Comparison of ENCODE assay signal across 11 cellular contexts in genomic region chr10:92238062-92238585, GRCh38. TPM values are rescaled to one million over a fixed set of nuclear protein-coding genes. Genes with fewer than 3 reads are reported as not detected.
DNase-seq lines count a peak whose midpoint lies in the region; ATAC-seq and TF ChIP-seq lines count a peak whose summit lies in the region.
"Had no signal": no experiment of that assay in that cellular context is flagged by ENCODE, and none has a peak within 500 bp of the region (broad histone marks: within the 10 kb centered on the region; RNA-seq: fewer than 3 reads in every experiment).

No MANE protein-coding gene starts in this region.

- H3K4me3 ChIP-seq in coronary artery (peak overlapping the region; percentile 84), mucosa of rectum (ENCODE audit: low read length in 2 of 2) (peak overlapping the region; percentile 94 to 96), transverse colon (peak overlapping the region in 3 of 4 donors; percentile 59 to 81 (median 73)), BE2C (ENCODE audit: low read depth, low read length) (no peak overlapping the region)
- H3K4me3 ChIP-seq: A549 had no signal

- peaks cover 30% of the 10 kb centered on the region for H3K4me1 Mint-ChIP-seq in activated naive CD8-positive, alpha-beta T cell (ENCODE audit: low read depth)
- H3K4me1 Mint-ChIP-seq in activated naive CD8-positive, alpha-beta T cell treated with anti-CD3 and anti-CD28 coated beads, Interleukin-2, amount 50 U/mL, for 24 hours = peaks cover 34% of the 10 kb centered on the region
- H3K4me1 Mint-ChIP-seq in activated CD4-positive, alpha-beta T cell treated with anti-CD3 and anti-CD28 coated beads for 36 hours = peaks cover 24% of the 10 kb centered on the region

- ATAC-seq in activated naive CD8-positive, alpha-beta T cell treated with anti-CD3 and anti-CD28 coated beads, Interleukin-2, amount 50 U/mL, for 24 hours = no peak
- ATAC-seq in activated CD4-positive, alpha-beta T cell treated with anti-CD3 and anti-CD28 coated beads for 36 hours = no peak
- ATAC-seq: A549 had no signal

- H3K27ac ChIP-seq in coronary artery (no peak overlapping the region), mucosa of rectum (ENCODE audit: low read depth in 2 of 2, low read length in 2 of 2) (peak overlapping the region; percentile 82 to 84), transverse colon (peak overlapping the region; percentile 80 to 93 (median 92))
- H3K27ac ChIP-seq: A549 had no signal

- H3K9me3 ChIP-seq in mucosa of rectum (ENCODE audit: control insufficient read depth in 2 of 2, low read length in 2 of 2) = no peaks in the 10 kb centered on the region
- no peaks in the 10 kb centered on the region for H3K9me3 ChIP-seq in transverse colon
- no peaks in the 10 kb centered on the region for H3K9me3 ChIP-seq in BE2C
- H3K9me3 ChIP-seq: A549, tibial artery had no signal

- H3K27me3 ChIP-seq in mucosa of rectum (ENCODE audit: control insufficient read depth in 2 of 2, insufficient read depth in 2 of 2, low read length in 2 of 2) = no peaks in the 10 kb centered on the region
- no peaks in the 10 kb centered on the region for H3K27me3 ChIP-seq in transverse colon
- H3K27me3 ChIP-seq in BE2C = no peaks in the 10 kb centered on the region
- H3K27me3 ChIP-seq: tibial artery had no signal

- H3K27me3 Mint-ChIP-seq in activated naive CD8-positive, alpha-beta T cell = no peaks in the 10 kb centered on the region
- H3K27me3 Mint-ChIP-seq in activated naive CD8-positive, alpha-beta T cell treated with anti-CD3 and anti-CD28 coated beads, Interleukin-2, amount 50 U/mL, for 24 hours = peaks cover 14% of the 10 kb centered on the region
- peaks cover 14% of the 10 kb centered on the region for H3K27me3 Mint-ChIP-seq in activated CD4-positive, alpha-beta T cell treated with anti-CD3 and anti-CD28 coated beads for 36 hours

- intact Hi-C loops in transverse colon (cut with DNase I; ENCODE audit: low total_unique reads) = no loop called here
- intact Hi-C loops in activated CD4-positive, alpha-beta T cell treated with anti-CD3 and anti-CD28 coated beads for 36 hours (cut with DNase I, micrococcal nuclease) = no loop called here

- no peak for DNase-seq in activated naive CD8-positive, alpha-beta T cell treated with anti-CD3 and anti-CD28 coated beads, Interleukin-2, amount 50 U/mL, for 24 hours
- no peak for DNase-seq in coronary artery (ENCODE audit: low spot score)
- no peak for DNase-seq in transverse colon
- DNase-seq in activated CD4-positive, alpha-beta T cell treated with anti-CD3 and anti-CD28 coated beads for 36 hours = no peak
- no peak for DNase-seq in LoVo (ENCODE audit: low spot score)
- no peak for DNase-seq in BE2C
- DNase-seq: NCI-H1092 had no signal

- CTCF ChIA-PET in activated CD4-positive, alpha-beta T cell treated with anti-CD3 and anti-CD28 coated beads for 36 hours (lab: Charles Lee) = no interaction called here

- POLR2A ChIA-PET in activated CD4-positive, alpha-beta T cell treated with anti-CD3 and anti-CD28 coated beads for 36 hours (lab: Charles Lee) = interaction anchor here (0.7 kb wide), 1 partner anchor 11 kb away, joined by 5 read pairs; no protein-coding TSS in a partner anchor

- in situ Hi-C loops in transverse colon (cut with MboI; ENCODE audit: low pct_ligation_motif_present in 1 of 4, low pct_unique_long_range_greater_than_20kb in 1 of 4, low sequenced_read_pairs in 3 of 4) = no loop called here

- H3K9me3 Mint-ChIP-seq in activated naive CD8-positive, alpha-beta T cell (ENCODE audit: low read depth) = no peaks in the 10 kb centered on the region
- H3K9me3 Mint-ChIP-seq in activated naive CD8-positive, alpha-beta T cell treated with anti-CD3 and anti-CD28 coated beads, Interleukin-2, amount 50 U/mL, for 24 hours = no peaks in the 10 kb centered on the region
- H3K9me3 Mint-ChIP-seq in activated CD4-positive, alpha-beta T cell treated with anti-CD3 and anti-CD28 coated beads for 36 hours (ENCODE audit: low read depth) = no peaks in the 10 kb centered on the region

- no peak for TF ChIP-seq POLR2A in transverse colon (IDR thresholded peaks at IDR 0.05)

- peak overlapping the region; percentile 85 for H3K4me3 Mint-ChIP-seq in activated naive CD8-positive, alpha-beta T cell
- no peak overlapping the region for H3K4me3 Mint-ChIP-seq in activated naive CD8-positive, alpha-beta T cell treated with anti-CD3 and anti-CD28 coated beads, Interleukin-2, amount 50 U/mL, for 24 hours
- H3K4me3 Mint-ChIP-seq in activated CD4-positive, alpha-beta T cell treated with anti-CD3 and anti-CD28 coated beads for 36 hours = no peak overlapping the region

- peak overlapping the region; percentile 49 to 86 for H3K9ac ChIP-seq in mucosa of rectum (ENCODE audit: low read depth in 1 of 2, low read length in 2 of 2)

- H3K27ac Mint-ChIP-seq in activated naive CD8-positive, alpha-beta T cell = no peak overlapping the region
- no peak overlapping the region for H3K27ac Mint-ChIP-seq in activated naive CD8-positive, alpha-beta T cell treated with anti-CD3 and anti-CD28 coated beads, Interleukin-2, amount 50 U/mL, for 24 hours
- no peak overlapping the region for H3K27ac Mint-ChIP-seq in activated CD4-positive, alpha-beta T cell treated with anti-CD3 and anti-CD28 coated beads for 36 hours

- peaks cover 3% of the 10 kb centered on the region for H3K36me3 Mint-ChIP-seq in activated naive CD8-positive, alpha-beta T cell
- H3K36me3 Mint-ChIP-seq in activated naive CD8-positive, alpha-beta T cell treated with anti-CD3 and anti-CD28 coated beads, Interleukin-2, amount 50 U/mL, for 24 hours (ENCODE audit: low read depth) = no peaks in the 10 kb centered on the region
- H3K36me3 Mint-ChIP-seq in activated CD4-positive, alpha-beta T cell treated with anti-CD3 and anti-CD28 coated beads for 36 hours (ENCODE audit: low read depth) = peaks cover 10% of the 10 kb centered on the region

- TF ChIP-seq EP300 in transverse colon (IDR thresholded peaks at IDR 0.05; ENCODE audit: low read depth) = no peak

- H3K36me3 ChIP-seq in mucosa of rectum (ENCODE audit: control insufficient read depth in 2 of 2, insufficient read depth in 2 of 2, low read length in 2 of 2) = peaks cover 0 to 2% of the 10 kb centered on the region in 2 donors
- peaks cover 0 to 8% (median 1%) of the 10 kb centered on the region in 4 donors for H3K36me3 ChIP-seq in transverse colon
- H3K36me3 ChIP-seq in BE2C = no peaks in the 10 kb centered on the region
- H3K36me3 ChIP-seq: tibial artery had no signal

- 89 to 93% methylated on average over 3 of the region's 3 CpGs for WGBS in transverse colon (ENCODE audit: low coverage in 1 of 2), 2 donors

- TF ChIP-seq CTCF in coronary artery (IDR thresholded peaks at IDR 0.05) = no peak
- TF ChIP-seq CTCF in transverse colon (IDR thresholded peaks at IDR 0.05) = no peak
- no peak for TF ChIP-seq CTCF in BE2C (IDR thresholded peaks at IDR 0.05; ENCODE audit: low read depth, low read length)

- H3K4me1 ChIP-seq in mucosa of rectum (ENCODE audit: control insufficient read depth in 2 of 2, insufficient read depth in 2 of 2, low read length in 2 of 2) (peaks cover 22 to 23% of the 10 kb centered on the region in 2 donors), transverse colon (peaks cover 0 to 51% (median 32%) of the 10 kb centered on the region in 4 donors), BE2C (peaks cover 7% of the 10 kb centered on the region)

RNA-seq across cellular contexts. Expression of gene CPEB3, which starts 52.8 kb away (rescaled TPM):
- total RNA-seq in transverse colon = 10 to 100 TPM; 10.9 to 24.3 (median 13.1) TPM
- total RNA-seq in activated CD4-positive, alpha-beta T cell treated with anti-CD3 and anti-CD28 coated beads for 36 hours = 1 to 10 TPM; 1.4 to 1.8 TPM
- polyA plus RNA-seq in BE2C (2012; ENCODE audit: insufficient read depth, insufficient read length, low read depth) = 0.77 TPM

RNA-seq across cellular contexts. Expression of gene MARCHF5, which starts 52.8 kb away (rescaled TPM):
- total RNA-seq in transverse colon = 10 to 100 TPM in 2 of 4 donors, 1 to 10 TPM in 2; 1.8 to 17.8 (median 9.1) TPM
- 10 to 100 TPM; 11.7 to 25.9 TPM for total RNA-seq in activated CD4-positive, alpha-beta T cell treated with anti-CD3 and anti-CD28 coated beads for 36 hours
- polyA plus RNA-seq in BE2C (2012; ENCODE audit: insufficient read depth, insufficient read length, low read depth) = 26.2 TPM

Comparison
In these comparisons a context has a peak if more than half of its experiments do, and no peak if none do; other contexts are left out.
1. H3K27ac ChIP-seq: peak in mucosa of rectum (2 of 2) and transverse colon (4 of 4); none in coronary artery (0 of 2).
2. RNA of gene CPEB3, which starts 52.8 kb away (total RNA-seq): 10.9 to 24.3 TPM in transverse colon; 1.4 to 1.8 TPM in activated CD4-positive, alpha-beta T cell treated with anti-CD3 and anti-CD28 coated beads for 36 hours; every median in the first group is over 4 times any median in the second.